27 cellular contexts compared by ENCODE assay signal in the genomic region with DNA sequence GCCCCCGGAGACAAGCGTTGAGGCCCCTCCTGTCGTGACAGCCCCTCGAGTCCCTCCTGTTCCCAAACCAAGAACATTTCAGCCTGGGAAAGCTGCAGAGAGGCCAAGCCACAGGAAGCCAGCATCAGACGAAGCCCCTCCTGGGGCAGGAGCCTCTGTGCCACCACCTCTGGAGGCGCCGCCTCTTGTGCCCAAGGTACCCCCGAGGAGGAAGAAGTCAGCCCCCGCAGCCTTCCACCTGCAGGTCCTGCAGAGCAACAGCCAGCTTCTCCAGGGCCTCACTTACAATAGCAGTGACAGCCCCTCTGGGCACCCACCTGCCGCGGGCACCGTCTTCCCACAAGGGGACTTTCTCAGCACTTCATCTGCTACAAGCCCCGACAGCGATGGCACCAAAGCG.
"Had no signal": no experiment of that assay in that cellular context is flagged by ENCODE, and none has a peak within 500 bp of the region (broad histone marks: within the 10 kb centered on the region; RNA-seq: fewer than 3 reads in every experiment).

No MANE protein-coding gene starts in this region.

- H3K9me3 Mint-ChIP-seq: effector memory CD8-positive, alpha-beta T cell; memory B cell; natural killer cell; type B pancreatic cell had no signal

- H3K4me3 Mint-ChIP-seq: effector memory CD8-positive, alpha-beta T cell; memory B cell; natural killer cell; type B pancreatic cell had no signal

- ATAC-seq: effector memory CD8-positive, alpha-beta T cell; left ventricle myocardium superior; natural killer cell; right cardiac atrium; stimulated activated naive CD8-positive, alpha-beta T cell treated with anti-CD3 and anti-CD28 coated beads, Interleukin-15, Interleukin-2, amounts not matched to agents 100 U/mL and 50 U/mL, for 24 hours had no signal

- H3K27ac ChIP-seq: esophagus squamous epithelium, heart right ventricle, neutrophil, parathyroid adenoma, psoas muscle, skin epidermis, spleen, testis, tibial artery had no signal

- H3K4me3 ChIP-seq: esophagus squamous epithelium, heart right ventricle, lung, psoas muscle, skin epidermis, spleen, testis, tibial artery had no signal

- H3K79me2 ChIP-seq: parathyroid adenoma had no signal

- H3K27ac Mint-ChIP-seq: effector memory CD8-positive, alpha-beta T cell; memory B cell; natural killer cell; type B pancreatic cell had no signal

- H3K27me3 Mint-ChIP-seq: effector memory CD8-positive, alpha-beta T cell; memory B cell; type B pancreatic cell had no signal

- H2AFZ ChIP-seq: parathyroid adenoma had no signal

- H3K9me3 ChIP-seq: esophagus squamous epithelium, heart right ventricle, neutrophil, psoas muscle, spleen, testis, tibial artery had no signal

- H3K27me3 ChIP-seq: esophagus squamous epithelium, heart right ventricle, neutrophil, spleen, testis, tibial artery had no signal

- H3K9ac ChIP-seq: parathyroid adenoma had no signal

- H3K4me1 Mint-ChIP-seq: memory B cell, natural killer cell had no signal

- DNase-seq: cerebellar nuclear complex; cortex of kidney; effector memory CD8-positive, alpha-beta T cell; erythroblast; esophagus squamous epithelium; foreskin melanocyte; glutamatergic neuron; heart right ventricle; hippocampal formation; kidney glomerular epithelial cell; left ventricle myocardium superior; natural killer cell; psoas muscle; right cardiac atrium; spleen; stimulated activated CD4-positive, alpha-beta T cell treated with anti-CD3 and anti-CD28 coated beads, Interleukin-2, amount 100 ng/mL, for 48 hours; stimulated activated CD8-positive, alpha-beta memory T cell treated with anti-CD3 and anti-CD28 coated beads, Interleukin-4, amount 100 ng/mL, for 48 hours; stimulated activated naive CD8-positive, alpha-beta T cell treated with anti-CD3 and anti-CD28 coated beads, Interleukin-15, Interleukin-2, amounts not matched to agents 100 U/mL and 50 U/mL, for 24 hours; substantia nigra; testis; tibial artery had no signal

- H3K4me1 ChIP-seq: esophagus squamous epithelium, heart right ventricle, parathyroid adenoma, psoas muscle, spleen, testis, tibial artery had no signal
